In the genomic region with DNA sequence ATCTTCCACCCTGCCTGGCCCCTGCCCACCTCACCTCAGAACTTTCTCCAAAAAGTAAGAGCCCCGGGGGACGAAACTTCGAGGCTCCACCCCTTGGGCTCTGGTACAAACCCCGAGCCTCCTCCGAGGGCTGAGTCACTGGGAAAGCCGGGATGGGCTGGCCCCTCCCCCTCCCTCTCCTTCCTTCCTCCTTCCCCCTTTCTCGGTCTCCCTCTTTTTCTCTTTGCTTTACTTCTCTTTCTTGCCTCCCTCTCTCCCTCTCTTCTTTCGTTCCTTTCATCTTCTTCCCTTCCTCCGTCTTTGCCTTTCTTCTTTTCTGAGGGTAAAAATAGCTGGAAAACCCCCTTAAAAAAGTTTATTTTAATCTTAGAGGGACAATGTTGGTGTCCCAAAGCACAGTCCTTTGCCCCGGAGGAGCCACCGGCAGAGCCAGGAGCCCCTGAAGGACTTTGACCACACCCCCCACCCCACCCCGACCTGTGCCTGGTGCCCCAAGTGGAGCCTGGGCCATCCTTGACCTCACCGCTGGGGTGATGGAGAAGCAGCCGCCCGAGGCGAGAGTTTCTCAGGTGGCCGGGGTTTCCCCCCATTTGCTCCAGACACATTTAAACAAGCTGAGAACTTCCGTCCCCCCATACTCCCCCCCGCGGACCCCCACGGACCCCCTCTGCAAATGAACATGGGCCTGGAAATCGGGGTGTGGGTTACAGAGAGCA, we compare ENCODE assay signal across 1 cellular context.
TF ChIP-seq lines count a peak whose summit lies in the region.

No MANE protein-coding gene starts in this region.

TF ChIP-seq in HEK293, 187 proteins besides CTCF, POLR2A, EP300 and RAD21 (continued from another document):
- TF ChIP-seq GLIS1 (tag by site-specific recombination; IDR thresholded peaks at IDR 0.05) (peak; percentile 34; the same call in 1 of the 2 replicates), ZNF23 (tag by site-specific recombination; IDR thresholded peaks at IDR 0.05; ENCODE audit: borderline replicate concordance) (no peak), ZNF155 (tag by site-specific recombination; IDR thresholded peaks at IDR 0.05) (no peak), ZNF596 (tag by site-specific recombination; IDR thresholded peaks at IDR 0.05) (no peak), ZBTB8A (tag by site-specific recombination; IDR thresholded peaks at IDR 0.05) (peak; percentile 33; the same call in 1 of the 2 replicates), ZNF19 (tag by site-specific recombination; IDR thresholded peaks at IDR 0.05; ENCODE audit: low read depth) (no peak), SP2 (tag by site-specific recombination; IDR thresholded peaks at IDR 0.05) (peak; percentile 24), WT1 (tag by site-specific recombination; IDR thresholded peaks at IDR 0.05) (no peak), ZNF404 (tag by site-specific recombination; IDR thresholded peaks at IDR 0.05) (no peak), ZNF623 (tag by site-specific recombination; IDR thresholded peaks at IDR 0.05) (no peak), YY2 (tag by site-specific recombination; IDR thresholded peaks at IDR 0.05) (no peak), IKZF3 (tag by site-specific recombination; IDR thresholded peaks at IDR 0.05) (peak; percentile 57; the same call in 1 of the 2 replicates)
- TF ChIP-seq, protein P1, sequence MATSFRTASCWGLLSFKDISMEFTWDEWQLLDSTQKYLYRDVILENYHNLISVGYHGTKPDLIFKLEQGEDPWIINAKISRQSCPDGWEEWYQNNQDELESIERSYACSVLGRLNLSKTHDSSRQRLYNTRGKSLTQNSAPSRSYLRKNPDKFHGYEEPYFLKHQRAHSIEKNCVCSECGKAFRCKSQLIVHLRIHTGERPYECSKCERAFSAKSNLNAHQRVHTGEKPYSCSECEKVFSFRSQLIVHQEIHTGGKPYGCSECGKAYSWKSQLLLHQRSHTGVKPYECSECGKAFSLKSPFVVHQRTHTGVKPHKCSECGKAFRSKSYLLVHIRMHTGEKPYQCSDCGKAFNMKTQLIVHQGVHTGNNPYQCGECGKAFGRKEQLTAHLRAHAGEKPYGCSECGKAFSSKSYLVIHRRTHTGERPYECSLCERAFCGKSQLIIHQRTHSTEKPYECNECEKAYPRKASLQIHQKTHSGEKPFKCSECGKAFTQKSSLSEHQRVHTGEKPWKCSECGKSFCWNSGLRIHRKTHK (tag by site-specific recombination; IDR thresholded peaks at IDR 0.05), result no peak
- TF ChIP-seq, protein P2, sequence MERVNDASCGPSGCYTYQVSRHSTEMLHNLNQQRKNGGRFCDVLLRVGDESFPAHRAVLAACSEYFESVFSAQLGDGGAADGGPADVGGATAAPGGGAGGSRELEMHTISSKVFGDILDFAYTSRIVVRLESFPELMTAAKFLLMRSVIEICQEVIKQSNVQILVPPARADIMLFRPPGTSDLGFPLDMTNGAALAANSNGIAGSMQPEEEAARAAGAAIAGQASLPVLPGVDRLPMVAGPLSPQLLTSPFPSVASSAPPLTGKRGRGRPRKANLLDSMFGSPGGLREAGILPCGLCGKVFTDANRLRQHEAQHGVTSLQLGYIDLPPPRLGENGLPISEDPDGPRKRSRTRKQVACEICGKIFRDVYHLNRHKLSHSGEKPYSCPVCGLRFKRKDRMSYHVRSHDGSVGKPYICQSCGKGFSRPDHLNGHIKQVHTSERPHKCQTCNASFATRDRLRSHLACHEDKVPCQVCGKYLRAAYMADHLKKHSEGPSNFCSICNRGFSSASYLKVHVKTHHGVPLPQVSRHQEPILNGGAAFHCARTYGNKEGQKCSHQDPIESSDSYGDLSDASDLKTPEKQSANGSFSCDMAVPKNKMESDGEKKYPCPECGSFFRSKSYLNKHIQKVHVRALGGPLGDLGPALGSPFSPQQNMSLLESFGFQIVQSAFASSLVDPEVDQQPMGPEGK (tag by site-specific recombination; IDR thresholded peaks at IDR 0.05), result peak; percentile 59; the same call in 1 of the 2 replicates
- TF ChIP-seq, protein P3, sequence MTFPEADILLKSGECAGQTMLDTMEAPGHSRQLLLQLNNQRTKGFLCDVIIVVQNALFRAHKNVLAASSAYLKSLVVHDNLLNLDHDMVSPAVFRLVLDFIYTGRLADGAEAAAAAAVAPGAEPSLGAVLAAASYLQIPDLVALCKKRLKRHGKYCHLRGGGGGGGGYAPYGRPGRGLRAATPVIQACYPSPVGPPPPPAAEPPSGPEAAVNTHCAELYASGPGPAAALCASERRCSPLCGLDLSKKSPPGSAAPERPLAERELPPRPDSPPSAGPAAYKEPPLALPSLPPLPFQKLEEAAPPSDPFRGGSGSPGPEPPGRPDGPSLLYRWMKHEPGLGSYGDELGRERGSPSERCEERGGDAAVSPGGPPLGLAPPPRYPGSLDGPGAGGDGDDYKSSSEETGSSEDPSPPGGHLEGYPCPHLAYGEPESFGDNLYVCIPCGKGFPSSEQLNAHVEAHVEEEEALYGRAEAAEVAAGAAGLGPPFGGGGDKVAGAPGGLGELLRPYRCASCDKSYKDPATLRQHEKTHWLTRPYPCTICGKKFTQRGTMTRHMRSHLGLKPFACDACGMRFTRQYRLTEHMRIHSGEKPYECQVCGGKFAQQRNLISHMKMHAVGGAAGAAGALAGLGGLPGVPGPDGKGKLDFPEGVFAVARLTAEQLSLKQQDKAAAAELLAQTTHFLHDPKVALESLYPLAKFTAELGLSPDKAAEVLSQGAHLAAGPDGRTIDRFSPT (tag by site-specific recombination; IDR thresholded peaks at IDR 0.05), result no peak
- TF ChIP-seq, protein P4, sequence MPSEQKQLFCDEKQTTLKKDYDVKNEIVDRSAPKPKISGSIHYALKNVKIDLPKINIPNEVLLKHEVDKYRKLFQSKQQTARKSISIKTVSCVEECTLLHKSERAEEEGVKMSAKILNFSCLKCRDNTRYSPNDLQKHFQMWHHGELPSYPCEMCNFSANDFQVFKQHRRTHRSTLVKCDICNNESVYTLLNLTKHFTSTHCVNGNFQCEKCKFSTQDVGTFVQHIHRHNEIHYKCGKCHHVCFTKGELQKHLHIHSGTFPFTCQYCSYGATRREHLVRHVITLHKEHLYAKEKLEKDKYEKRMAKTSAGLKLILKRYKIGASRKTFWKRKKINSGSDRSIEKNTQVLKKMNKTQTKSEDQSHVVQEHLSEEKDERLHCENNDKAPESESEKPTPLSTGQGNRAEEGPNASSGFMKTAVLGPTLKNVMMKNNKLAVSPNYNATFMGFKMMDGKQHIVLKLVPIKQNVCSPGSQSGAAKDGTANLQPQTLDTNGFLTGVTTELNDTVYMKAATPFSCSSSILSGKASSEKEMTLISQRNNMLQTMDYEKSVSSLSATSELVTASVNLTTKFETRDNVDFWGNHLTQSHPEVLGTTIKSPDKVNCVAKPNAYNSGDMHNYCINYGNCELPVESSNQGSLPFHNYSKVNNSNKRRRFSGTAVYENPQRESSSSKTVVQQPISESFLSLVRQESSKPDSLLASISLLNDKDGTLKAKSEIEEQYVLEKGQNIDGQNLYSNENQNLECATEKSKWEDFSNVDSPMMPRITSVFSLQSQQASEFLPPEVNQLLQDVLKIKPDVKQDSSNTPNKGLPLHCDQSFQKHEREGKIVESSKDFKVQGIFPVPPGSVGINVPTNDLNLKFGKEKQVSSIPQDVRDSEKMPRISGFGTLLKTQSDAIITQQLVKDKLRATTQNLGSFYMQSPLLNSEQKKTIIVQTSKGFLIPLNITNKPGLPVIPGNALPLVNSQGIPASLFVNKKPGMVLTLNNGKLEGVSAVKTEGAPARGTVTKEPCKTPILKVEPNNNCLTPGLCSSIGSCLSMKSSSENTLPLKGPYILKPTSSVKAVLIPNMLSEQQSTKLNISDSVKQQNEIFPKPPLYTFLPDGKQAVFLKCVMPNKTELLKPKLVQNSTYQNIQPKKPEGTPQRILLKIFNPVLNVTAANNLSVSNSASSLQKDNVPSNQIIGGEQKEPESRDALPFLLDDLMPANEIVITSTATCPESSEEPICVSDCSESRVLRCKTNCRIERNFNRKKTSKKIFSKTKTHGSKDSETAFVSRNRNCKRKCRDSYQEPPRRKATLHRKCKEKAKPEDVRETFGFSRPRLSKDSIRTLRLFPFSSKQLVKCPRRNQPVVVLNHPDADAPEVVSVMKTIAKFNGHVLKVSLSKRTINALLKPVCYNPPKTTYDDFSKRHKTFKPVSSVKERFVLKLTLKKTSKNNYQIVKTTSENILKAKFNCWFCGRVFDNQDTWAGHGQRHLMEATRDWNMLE (tag by site-specific recombination; conservative IDR thresholded peaks at IDR 0.05; ENCODE audit: low read depth), result no peak
- TF ChIP-seq, protein P5, sequence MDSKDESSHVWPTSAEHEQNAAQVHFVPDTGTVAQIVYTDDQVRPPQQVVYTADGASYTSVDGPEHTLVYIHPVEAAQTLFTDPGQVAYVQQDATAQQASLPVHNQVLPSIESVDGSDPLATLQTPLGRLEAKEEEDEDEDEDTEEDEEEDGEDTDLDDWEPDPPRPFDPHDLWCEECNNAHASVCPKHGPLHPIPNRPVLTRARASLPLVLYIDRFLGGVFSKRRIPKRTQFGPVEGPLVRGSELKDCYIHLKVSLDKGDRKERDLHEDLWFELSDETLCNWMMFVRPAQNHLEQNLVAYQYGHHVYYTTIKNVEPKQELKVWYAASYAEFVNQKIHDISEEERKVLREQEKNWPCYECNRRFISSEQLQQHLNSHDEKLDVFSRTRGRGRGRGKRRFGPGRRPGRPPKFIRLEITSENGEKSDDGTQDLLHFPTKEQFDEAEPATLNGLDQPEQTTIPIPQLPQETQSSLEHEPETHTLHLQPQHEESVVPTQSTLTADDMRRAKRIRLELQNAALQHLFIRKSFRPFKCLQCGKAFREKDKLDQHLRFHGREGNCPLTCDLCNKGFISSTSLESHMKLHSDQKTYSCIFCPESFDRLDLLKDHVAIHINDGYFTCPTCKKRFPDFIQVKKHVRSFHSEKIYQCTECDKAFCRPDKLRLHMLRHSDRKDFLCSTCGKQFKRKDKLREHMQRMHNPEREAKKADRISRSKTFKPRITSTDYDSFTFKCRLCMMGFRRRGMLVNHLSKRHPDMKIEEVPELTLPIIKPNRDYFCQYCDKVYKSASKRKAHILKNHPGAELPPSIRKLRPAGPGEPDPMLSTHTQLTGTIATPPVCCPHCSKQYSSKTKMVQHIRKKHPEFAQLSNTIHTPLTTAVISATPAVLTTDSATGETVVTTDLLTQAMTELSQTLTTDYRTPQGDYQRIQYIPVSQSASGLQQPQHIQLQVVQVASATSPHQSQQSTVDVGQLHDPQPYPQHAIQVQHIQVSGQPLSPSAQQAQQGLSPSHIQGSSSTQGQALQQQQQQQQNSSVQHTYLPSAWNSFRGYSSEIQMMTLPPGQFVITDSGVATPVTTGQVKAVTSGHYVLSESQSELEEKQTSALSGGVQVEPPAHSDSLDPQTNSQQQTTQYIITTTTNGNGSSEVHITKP (tag by site-specific recombination; IDR thresholded peaks at IDR 0.05), result peak; percentile 61; the same call in 1 of the 2 replicates
- TF ChIP-seq, protein P6, sequence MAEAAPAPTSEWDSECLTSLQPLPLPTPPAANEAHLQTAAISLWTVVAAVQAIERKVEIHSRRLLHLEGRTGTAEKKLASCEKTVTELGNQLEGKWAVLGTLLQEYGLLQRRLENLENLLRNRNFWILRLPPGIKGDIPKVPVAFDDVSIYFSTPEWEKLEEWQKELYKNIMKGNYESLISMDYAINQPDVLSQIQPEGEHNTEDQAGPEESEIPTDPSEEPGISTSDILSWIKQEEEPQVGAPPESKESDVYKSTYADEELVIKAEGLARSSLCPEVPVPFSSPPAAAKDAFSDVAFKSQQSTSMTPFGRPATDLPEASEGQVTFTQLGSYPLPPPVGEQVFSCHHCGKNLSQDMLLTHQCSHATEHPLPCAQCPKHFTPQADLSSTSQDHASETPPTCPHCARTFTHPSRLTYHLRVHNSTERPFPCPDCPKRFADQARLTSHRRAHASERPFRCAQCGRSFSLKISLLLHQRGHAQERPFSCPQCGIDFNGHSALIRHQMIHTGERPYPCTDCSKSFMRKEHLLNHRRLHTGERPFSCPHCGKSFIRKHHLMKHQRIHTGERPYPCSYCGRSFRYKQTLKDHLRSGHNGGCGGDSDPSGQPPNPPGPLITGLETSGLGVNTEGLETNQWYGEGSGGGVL (tag by site-specific recombination; IDR thresholded peaks at IDR 0.05), result peak; percentile 56
- TF ChIP-seq, protein P7, sequence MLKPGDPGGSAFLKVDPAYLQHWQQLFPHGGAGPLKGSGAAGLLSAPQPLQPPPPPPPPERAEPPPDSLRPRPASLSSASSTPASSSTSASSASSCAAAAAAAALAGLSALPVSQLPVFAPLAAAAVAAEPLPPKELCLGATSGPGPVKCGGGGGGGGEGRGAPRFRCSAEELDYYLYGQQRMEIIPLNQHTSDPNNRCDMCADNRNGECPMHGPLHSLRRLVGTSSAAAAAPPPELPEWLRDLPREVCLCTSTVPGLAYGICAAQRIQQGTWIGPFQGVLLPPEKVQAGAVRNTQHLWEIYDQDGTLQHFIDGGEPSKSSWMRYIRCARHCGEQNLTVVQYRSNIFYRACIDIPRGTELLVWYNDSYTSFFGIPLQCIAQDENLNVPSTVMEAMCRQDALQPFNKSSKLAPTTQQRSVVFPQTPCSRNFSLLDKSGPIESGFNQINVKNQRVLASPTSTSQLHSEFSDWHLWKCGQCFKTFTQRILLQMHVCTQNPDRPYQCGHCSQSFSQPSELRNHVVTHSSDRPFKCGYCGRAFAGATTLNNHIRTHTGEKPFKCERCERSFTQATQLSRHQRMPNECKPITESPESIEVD (tag by site-specific recombination; IDR thresholded peaks at IDR 0.05), result no peak
- TF ChIP-seq, protein P8, sequence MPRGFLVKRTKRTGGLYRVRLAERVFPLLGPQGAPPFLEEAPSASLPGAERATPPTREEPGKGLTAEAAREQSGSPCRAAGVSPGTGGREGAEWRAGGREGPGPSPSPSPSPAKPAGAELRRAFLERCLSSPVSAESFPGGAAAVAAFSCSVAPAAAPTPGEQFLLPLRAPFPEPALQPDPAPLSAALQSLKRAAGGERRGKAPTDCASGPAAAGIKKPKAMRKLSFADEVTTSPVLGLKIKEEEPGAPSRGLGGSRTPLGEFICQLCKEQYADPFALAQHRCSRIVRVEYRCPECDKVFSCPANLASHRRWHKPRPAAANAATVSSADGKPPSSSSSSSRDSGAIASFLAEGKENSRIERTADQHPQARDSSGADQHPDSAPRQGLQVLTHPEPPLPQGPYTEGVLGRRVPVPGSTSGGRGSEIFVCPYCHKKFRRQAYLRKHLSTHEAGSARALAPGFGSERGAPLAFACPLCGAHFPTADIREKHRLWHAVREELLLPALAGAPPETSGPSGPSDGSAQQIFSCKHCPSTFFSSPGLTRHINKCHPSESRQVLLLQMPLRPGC (tag by site-specific recombination; IDR thresholded peaks at IDR 0.05), result no peak
- TF ChIP-seq, protein P9, sequence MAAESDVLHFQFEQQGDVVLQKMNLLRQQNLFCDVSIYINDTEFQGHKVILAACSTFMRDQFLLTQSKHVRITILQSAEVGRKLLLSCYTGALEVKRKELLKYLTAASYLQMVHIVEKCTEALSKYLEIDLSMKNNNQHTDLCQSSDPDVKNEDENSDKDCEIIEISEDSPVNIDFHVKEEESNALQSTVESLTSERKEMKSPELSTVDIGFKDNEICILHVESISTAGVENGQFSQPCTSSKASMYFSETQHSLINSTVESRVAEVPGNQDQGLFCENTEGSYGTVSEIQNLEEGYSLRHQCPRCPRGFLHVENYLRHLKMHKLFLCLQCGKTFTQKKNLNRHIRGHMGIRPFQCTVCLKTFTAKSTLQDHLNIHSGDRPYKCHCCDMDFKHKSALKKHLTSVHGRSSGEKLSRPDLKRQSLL (tag by site-specific recombination; IDR thresholded peaks at IDR 0.05), result peak; percentile 43; the same call in 1 of the 2 replicates
